ENCODE assay signal across 6 cellular contexts in the genomic region with DNA sequence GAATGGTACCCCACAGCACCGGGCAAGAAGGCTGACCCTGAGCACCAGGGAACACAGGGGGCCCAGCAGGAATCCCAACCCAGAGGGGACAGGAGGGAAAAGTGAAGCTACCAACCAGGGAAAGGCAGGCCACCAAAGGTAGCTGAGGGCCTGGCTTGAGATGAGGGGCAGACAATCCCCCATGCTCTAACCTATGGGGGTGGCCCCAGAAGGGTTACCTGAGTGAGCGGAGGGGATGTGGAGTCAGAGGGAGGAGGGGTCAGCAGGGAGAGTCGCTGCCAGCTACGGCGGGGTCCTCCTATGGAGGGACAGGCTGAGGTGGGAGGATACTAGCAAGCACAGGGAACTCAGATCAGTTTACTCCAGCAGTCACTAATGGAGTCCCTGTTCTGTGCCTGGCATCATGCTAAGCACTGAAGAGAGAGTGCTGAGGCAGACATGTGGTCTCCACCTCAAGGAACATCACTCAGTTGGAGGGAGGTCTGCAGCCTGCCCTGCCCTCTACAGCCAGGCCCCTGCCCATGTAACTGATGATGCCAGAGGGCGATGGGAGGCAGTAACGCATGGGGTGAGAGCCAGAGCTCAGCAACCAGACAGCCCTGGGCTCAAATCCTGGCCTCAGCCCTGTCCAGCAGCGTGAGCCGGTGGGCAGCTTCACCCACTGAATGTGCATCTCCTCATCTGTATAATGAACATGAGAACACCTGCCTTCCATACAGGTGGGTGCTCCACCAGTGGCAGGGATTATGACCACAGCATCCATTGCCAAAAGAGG. TPM values are rescaled to one million over a fixed set of nuclear protein-coding genes. Genes with fewer than 3 reads are reported as not detected.
"Had no signal": no experiment of that assay in that cellular context is flagged by ENCODE, and none has a peak within 500 bp of the region (broad histone marks: within the 10 kb centered on the region; RNA-seq: fewer than 3 reads in every experiment).

No MANE protein-coding gene starts in this region.

- H3K4me3 Mint-ChIP-seq: H9 had no signal

- H3K9ac ChIP-seq: GM23248 had no signal

- H3K4me3 ChIP-seq: GM23248 had no signal

- H2AFZ ChIP-seq: GM23248 had no signal

- H3K9me3 Mint-ChIP-seq: H9 had no signal

- DNase-seq: GM23248, GOT3, H9, HCEC 1CT, IMR-90 had no signal

- H3K27ac ChIP-seq: GM23248 had no signal

RNA-seq across cellular contexts. Expression of a gene that starts 25.7 kb away (rescaled TPM):
- total RNA-seq: GM23248, H9, HT-29, IMR-90 had no signal
- polyA plus RNA-seq: GM23248, IMR-90 had no signal
